14 cellular contexts compared by ENCODE assay signal in genomic region chr1:228207381-228207810, GRCh38. TPM values are rescaled to one million over a fixed set of nuclear protein-coding genes. Genes with fewer than 3 reads are reported as not detected.
"Had no signal": no experiment of that assay in that cellular context is flagged by ENCODE, and none has a peak within 500 bp of the region (broad histone marks: within the 10 kb centered on the region; RNA-seq: fewer than 3 reads in every experiment).

No MANE protein-coding gene starts in this region.

- H3K4me3 ChIP-seq: body of pancreas, pancreas, smooth muscle cell had no signal

- H3K4me1 ChIP-seq: pancreas had no signal

- H3K4me2 ChIP-seq: smooth muscle cell had no signal

- H3K27ac ChIP-seq: body of pancreas, pancreas had no signal

- H3K27me3 ChIP-seq: pancreas had no signal

- H3K36me3 ChIP-seq: pancreas had no signal

- ATAC-seq: body of pancreas; left colon; stimulated activated effector memory CD8-positive, alpha-beta T cell treated with anti-CD3 and anti-CD28 coated beads, Interleukin-12 subunit alpha, Interleukin-12 subunit beta, amount 100 ng/mL, for 72 hours; T-helper 17 cell; WTC11 had no signal

- H3K9me3 ChIP-seq: body of pancreas, pancreas had no signal

- DNase-seq: activated CD4-positive, alpha-beta T cell treated with anti-CD3 and anti-CD28 coated beads, Interleukin-2, amount 10 ng/mL, durations not matched to agents 24 days and 14 days; activated T-cell treated with anti-CD3 and anti-CD28 coated beads for 4 hours; amniotic stem cell; body of pancreas; endodermal cell; erythroblast; hypothalamus; left colon; nephron progenitor cell; T-helper 17 cell had no signal

RNA-seq across cellular contexts. Expression of gene GJC2, which starts 57.7 kb away (rescaled TPM):
- total RNA-seq: smooth muscle cell had no signal
